10 cellular contexts compared by ENCODE assay signal in the genomic region with DNA sequence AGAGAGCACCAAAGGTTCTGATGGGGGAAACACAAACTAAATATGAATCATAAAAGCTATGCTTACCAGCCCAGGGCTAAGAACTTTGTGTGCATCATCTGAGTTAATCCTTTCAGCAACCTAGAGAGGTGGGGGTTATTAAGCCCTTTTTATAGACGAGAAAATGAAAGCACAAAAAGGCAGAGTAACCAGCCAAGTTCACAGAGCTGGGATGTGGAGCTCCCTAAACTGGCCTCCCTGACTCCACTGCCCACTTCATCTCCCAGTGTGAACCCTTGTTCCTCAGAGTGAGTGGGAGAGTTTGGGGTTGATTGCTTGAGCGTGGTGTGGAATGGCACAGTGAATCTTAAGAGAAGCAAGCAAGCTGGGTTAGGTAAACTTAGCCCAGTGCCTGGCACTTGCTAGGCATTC. TPM values are rescaled to one million over a fixed set of nuclear protein-coding genes. Genes with fewer than 3 reads are reported as not detected.
DNase-seq lines count a peak whose midpoint lies in the region; ATAC-seq and TF ChIP-seq lines count a peak whose summit lies in the region.
"Had no signal": no experiment of that assay in that cellular context is flagged by ENCODE, and none has a peak within 500 bp of the region (broad histone marks: within the 10 kb centered on the region; RNA-seq: fewer than 3 reads in every experiment).

No MANE protein-coding gene starts in this region.

- H3K27ac Mint-ChIP-seq in osteocyte (ENCODE audit: unreplicated experiment), result peak overlapping the region; percentile 55
- H3K27ac Mint-ChIP-seq in natural killer cell treated with Interleukin-12 subunit alpha and Interleukin-12 subunit beta and Interleukin-15 and Interleukin-18, amount 100 ng/mL, for 72 hours, result no peak overlapping the region

- no peaks in the 10 kb centered on the region for H3K27me3 Mint-ChIP-seq in osteocyte (ENCODE audit: unreplicated experiment)
- H3K27me3 Mint-ChIP-seq in natural killer cell treated with Interleukin-12 subunit alpha and Interleukin-12 subunit beta and Interleukin-15 and Interleukin-18, amount 100 ng/mL, for 72 hours, result no peaks in the 10 kb centered on the region

- no peaks in the 10 kb centered on the region for H3K36me3 Mint-ChIP-seq in osteocyte (ENCODE audit: unreplicated experiment)
- H3K36me3 Mint-ChIP-seq in natural killer cell treated with Interleukin-12 subunit alpha and Interleukin-12 subunit beta and Interleukin-15 and Interleukin-18, amount 100 ng/mL, for 72 hours, result no peaks in the 10 kb centered on the region

- no peak for TF ChIP-seq CTCF in osteocyte (IDR thresholded peaks at IDR 0.05)

- DNase-seq in Daoy (ENCODE audit: low read depth) (peak; percentile 62), M059J (ENCODE audit: low read depth) (peak; percentile 79), dedifferentiated amniotic fluid mesenchymal stem cell (ENCODE audit: extremely low spot score) (peak; percentile 38), osteocyte (ENCODE audit: extremely low spot score, unreplicated experiment) (no peak), NCI-H1105 treated with DMSO at 0.1 percent for 48 hours (lab: John Stamatoyannopoulos, UW) (no peak)
- DNase-seq in stimulated activated naive CD4-positive, alpha-beta T cell (lab: John Stamatoyannopoulos, UW), result no peak
- DNase-seq in natural killer cell treated with Interleukin-12 subunit alpha and Interleukin-12 subunit beta and Interleukin-15 and Interleukin-18, amount 100 ng/mL, for 72 hours (ENCODE audit: low spot score), result no peak
- DNase-seq: left ventricle myocardium superior, NCI-H526 treated with DMSO at 0.1 percent for 48 hours had no signal

- peaks cover 22% of the 10 kb centered on the region for H3K4me1 Mint-ChIP-seq in osteocyte (ENCODE audit: unreplicated experiment)
- no peaks in the 10 kb centered on the region for H3K4me1 Mint-ChIP-seq in natural killer cell treated with Interleukin-12 subunit alpha and Interleukin-12 subunit beta and Interleukin-15 and Interleukin-18, amount 100 ng/mL, for 72 hours (ENCODE audit: low read depth in 2 of 2)

- no peak overlapping the region for H3K4me3 Mint-ChIP-seq in osteocyte (ENCODE audit: unreplicated experiment)
- no peak overlapping the region for H3K4me3 Mint-ChIP-seq in natural killer cell treated with Interleukin-12 subunit alpha and Interleukin-12 subunit beta and Interleukin-15 and Interleukin-18, amount 100 ng/mL, for 72 hours

- no peak for ATAC-seq in GM19452 (IDR thresholded peaks at IDR 0.05; ENCODE audit: unreplicated experiment)
- no peak for ATAC-seq in natural killer cell treated with Interleukin-12 subunit alpha and Interleukin-12 subunit beta and Interleukin-15 and Interleukin-18, amount 100 ng/mL, for 72 hours
- ATAC-seq: left ventricle myocardium superior had no signal

- H3K9me3 Mint-ChIP-seq in osteocyte (ENCODE audit: unreplicated experiment), result no peaks in the 10 kb centered on the region
- no peaks in the 10 kb centered on the region for H3K9me3 Mint-ChIP-seq in natural killer cell treated with Interleukin-12 subunit alpha and Interleukin-12 subunit beta and Interleukin-15 and Interleukin-18, amount 100 ng/mL, for 72 hours

RNA-seq across cellular contexts. Expression of gene BCAR3, which starts 10.8 kb away (rescaled TPM):
- total RNA-seq in Daoy (2014; rRNA removed; shearing (Covaris generic)), result 70.5 and 78.2 TPM in 2 replicates
- total RNA-seq in M059J (2014; rRNA removed; shearing (Covaris generic)), result 52.4 and 72.2 TPM in 2 replicates
- 7.9 and 8.8 TPM in 2 replicates for total RNA-seq in osteocyte
- total RNA-seq in natural killer cell treated with Interleukin-12 subunit alpha and Interleukin-12 subunit beta and Interleukin-15 and Interleukin-18, amount 100 ng/mL, for 72 hours, result 10 to 100 TPM; 10.8 to 30.8 TPM

Comparison
In these comparisons a context has a peak if more than half of its experiments do, and no peak if none do; other contexts are left out.
1. DNase-seq: peak in Daoy (single experiment), M059J (single experiment) and dedifferentiated amniotic fluid mesenchymal stem cell (single experiment); none in osteocyte (single experiment), stimulated activated naive CD4-positive, alpha-beta T cell (0 of 6), NCI-H1105 treated with DMSO at 0.1 percent for 48 hours (single experiment) and natural killer cell treated with Interleukin-12 subunit alpha and Interleukin-12 subunit beta and Interleukin-15 and Interleukin-18, amount 100 ng/mL, for 72 hours (single experiment).